11 cellular contexts compared by ENCODE assay signal in genomic region chr19:45527731-45528130, GRCh38. TPM values are rescaled to one million over a fixed set of nuclear protein-coding genes. Genes with fewer than 3 reads are reported as not detected.
DNase-seq lines count a peak whose midpoint lies in the region; ATAC-seq and TF ChIP-seq lines count a peak whose summit lies in the region.
"Had no signal": no experiment of that assay in that cellular context is flagged by ENCODE, and none has a peak within 500 bp of the region (broad histone marks: within the 10 kb centered on the region; RNA-seq: fewer than 3 reads in every experiment).

No MANE protein-coding gene starts in this region.

- H3K4me1 ChIP-seq in HEK293 (ENCODE audit: control insufficient read depth, insufficient read depth, low read length) (no peaks in the 10 kb centered on the region), body of pancreas (peaks cover 45% of the 10 kb centered on the region), trophoblast cell (ENCODE audit: control insufficient read depth in 1 of 2, insufficient read depth in 2 of 2, low read length in 2 of 2) (peaks cover 5 to 18% of the 10 kb centered on the region in 2 experiments), GM23248 (ENCODE audit: insufficient read depth) (peaks cover 13% of the 10 kb centered on the region; the same call in 1 of the 2 replicates)

- no peaks in the 10 kb centered on the region for H3K9me2 ChIP-seq in GM23248 (ENCODE audit: insufficient read depth)

- no peak overlapping the region for H3K4me3 ChIP-seq in HEK293 (ENCODE audit: low read depth, low read length)
- H3K4me3 ChIP-seq in body of pancreas = no peak overlapping the region
- peak overlapping the region; percentile 61; the same call in 1 of the 2 replicates for H3K4me3 ChIP-seq in iPS-18c (ENCODE audit: insufficient read depth, low read depth, low read length)
- H3K4me3 ChIP-seq in trophoblast cell (ENCODE audit: low read depth, low read length) = no peak overlapping the region
- H3K4me3 ChIP-seq in GM23248 = no peak overlapping the region

- no peak overlapping the region for H4K91ac ChIP-seq in trophoblast cell (ENCODE audit: low read depth, low read length)

- peaks cover 23% of the 10 kb centered on the region for H3F3A ChIP-seq in GM23248 (ENCODE audit: insufficient read depth)

- TF ChIP-seq POLR2A in body of pancreas (IDR thresholded peaks at IDR 0.05) = no peak

- H3K14ac ChIP-seq in trophoblast cell (ENCODE audit: low read length) = peak overlapping the region; percentile 57

- no peak overlapping the region for H3K9ac ChIP-seq in trophoblast cell (ENCODE audit: low read length)
- no peak overlapping the region for H3K9ac ChIP-seq in GM23248

- H3K18ac ChIP-seq in trophoblast cell (ENCODE audit: low read length) = peak overlapping the region; percentile 1

- peak overlapping the region; percentile 31 for H2BK5ac ChIP-seq in trophoblast cell (ENCODE audit: low read depth, low read length, poor library complexity)

- CTCF ChIA-PET in HEK293 (lab: Yijun Ruan, JAX) = interaction anchor here (0.5 to 7.6 kb wide), 6 partner anchors 28 to 123 kb away, joined by 3 to 40 read pairs (median 4); no protein-coding TSS in a partner anchor

- H3K27me3 ChIP-seq in body of pancreas (no peaks in the 10 kb centered on the region), trophoblast cell (ENCODE audit: insufficient read depth, low read length) (no peaks in the 10 kb centered on the region), GM23248 (replicated peaks; ENCODE audit: insufficient read depth) (no peaks in the 10 kb centered on the region)

- H3K79me2 ChIP-seq in trophoblast cell (ENCODE audit: control insufficient read depth, insufficient read depth, low read length, poor library complexity) (no peaks in the 10 kb centered on the region), GM23248 (ENCODE audit: insufficient read depth) (peaks cover 11% of the 10 kb centered on the region; the same call in 1 of the 2 replicates)

- in situ Hi-C loops in GM23248 (cut with MboI) = no loop called here

- H3K4me2 ChIP-seq in trophoblast cell (ENCODE audit: low read length) (peak overlapping the region; percentile 69), GM23248 (ENCODE audit: unreplicated experiment) (no peak overlapping the region)

- H2AFZ ChIP-seq in trophoblast cell (ENCODE audit: insufficient read depth, low read length, poor library complexity) (no peak overlapping the region), GM23248 (no peak overlapping the region)

- H4K20me1 ChIP-seq in GM23248 (ENCODE audit: insufficient read depth) = no peaks in the 10 kb centered on the region; the same call in 1 of the 2 replicates

- no peak overlapping the region for H2AK5ac ChIP-seq in trophoblast cell (ENCODE audit: low read length)

- no peak overlapping the region for H3K4ac ChIP-seq in trophoblast cell (ENCODE audit: low read depth, low read length)

- H3K79me1 ChIP-seq in trophoblast cell (ENCODE audit: low read length) = peaks cover 3% of the 10 kb centered on the region

- intact Hi-C loops in body of pancreas (cut with DNase I) = loop anchor here (10.0 kb wide), 1 partner anchor 117 kb away; no protein-coding TSS in a partner anchor

- H3K36me3 ChIP-seq in HEK293 (ENCODE audit: control insufficient read depth in 2 of 2, insufficient read depth in 1 of 2, low read length in 2 of 2) (peaks cover 14 to 34% of the 10 kb centered on the region in 2 experiments; a peak in 2 of 3 replicates), body of pancreas (replicated peaks in 1 of 2; ENCODE audit: insufficient read depth in 1 of 2, low read depth in 2 of 2) (no peaks in the 10 kb centered on the region), trophoblast cell (ENCODE audit: control insufficient read depth in 1 of 2, insufficient read depth in 2 of 2, low read length in 2 of 2) (peaks cover 44% of the 10 kb centered on the region in 2 experiments), GM23248 (ENCODE audit: low read depth) (peaks cover 43% of the 10 kb centered on the region)

- DNase-seq in body of pancreas (no peak), trophoblast cell (no peak), COLO668 (lab: John Stamatoyannopoulos, UW; ENCODE audit: unreplicated experiment) (no peak), hippocampal formation (lab: John Stamatoyannopoulos, UW) (no peak), GM23248 (no peak)
- DNase-seq: amniotic stem cell, NCI-H1092, Right ventricle myocardium superior had no signal

- WGBS in body of pancreas, 2 donors = 78 to 82% methylated on average over 15 of the region's 15 CpGs
- no CpG with 5 or more reads among the region's 15 CpGs for WGBS in trophoblast cell (ENCODE audit: extremely low coverage, insufficient coverage, insufficient read length)
- WGBS in GM23248 (ENCODE audit: low coverage in 1 of 2, low lambda C conversion rate in 2 of 2, missing lambda C conversion rate in 2 of 2), 2 experiments = 82 to 85% methylated on average over 15 of the region's 15 CpGs

- TF ChIP-seq CTCF in HEK293 (tag by site-specific recombination; IDR thresholded peaks at IDR 0.05) = no peak
- TF ChIP-seq CTCF in body of pancreas (IDR thresholded peaks at IDR 0.05) = no peak

- no peak overlapping the region for H3K27ac ChIP-seq in HEK293 (ENCODE audit: extremely low read depth, low read depth, low read length)
- peak overlapping the region in 3 of 4 donors; percentile 57 to 69 (median 68) for H3K27ac ChIP-seq in body of pancreas
- peak overlapping the region; percentile 22 for H3K27ac ChIP-seq in trophoblast cell (ENCODE audit: low read depth, low read length)
- H3K27ac ChIP-seq in GM23248 = no peak overlapping the region

- no peak for ATAC-seq in body of pancreas
- no peak for ATAC-seq in HG03439 (IDR thresholded peaks at IDR 0.05; ENCODE audit: unreplicated experiment)

- H4K12ac ChIP-seq in trophoblast cell (ENCODE audit: low read depth, low read length) = peak overlapping the region; percentile 4

- H4K8ac ChIP-seq in trophoblast cell (ENCODE audit: low read depth, low read length) = peak overlapping the region; percentile 5

- H3K9me3 ChIP-seq in HEK293 (ENCODE audit: control insufficient read depth, insufficient read depth, low read depth, low read length) (no peaks in the 10 kb centered on the region), body of pancreas (no peaks in the 10 kb centered on the region), iPS-18c (ENCODE audit: control insufficient read depth, insufficient read depth, low read length) (no peaks in the 10 kb centered on the region), trophoblast cell (ENCODE audit: insufficient read depth, low read depth, low read length) (peaks cover 4% of the 10 kb centered on the region), GM23248 (ENCODE audit: low read depth) (no peaks in the 10 kb centered on the region)

- POLR2A ChIA-PET in HEK293 (lab: Yijun Ruan, JAX) = interaction anchor here (0.7 kb wide), 1 partner anchor 638 kb away, joined by 3 read pairs; no protein-coding TSS in a partner anchor

- no peak overlapping the region for H2BK12ac ChIP-seq in trophoblast cell (ENCODE audit: low read length)

- no peak overlapping the region for H3K23ac ChIP-seq in trophoblast cell (ENCODE audit: low read length)

- H2BK120ac ChIP-seq in trophoblast cell (ENCODE audit: insufficient read depth, low read length, poor library complexity) = no peak overlapping the region

TF ChIP-seq in HEK293, 187 proteins besides CTCF, POLR2A, EP300 and RAD21:
- TF ChIP-seq ZBTB48 (tag by site-specific recombination; IDR thresholded peaks at IDR 0.05) = 0 out of 2 replicates have a peak, but pooled peaks have one; percentile 10
- TF ChIP-seq ZNF645 (tag by site-specific recombination; IDR thresholded peaks at IDR 0.05) = no peak

RNA-seq across cellular contexts. Expression of gene VASP, which starts 20.5 kb away (rescaled TPM):
- 10 to 100 TPM; 27.0 to 29.7 TPM for total RNA-seq in body of pancreas
- polyA plus RNA-seq in trophoblast cell (2013) = 229 and 249 TPM in 2 replicates
- 108 and 135 TPM in 2 replicates for total RNA-seq in GM23248 (2014; rRNA removed; shearing (Covaris generic))
- 31.9 and 32.6 TPM in 2 replicates for polyA plus RNA-seq in GM23248 (2016; fragmentation: Nextera tagmentation; extraction: Ambion mirVana)

RNA-seq across cellular contexts. Expression of gene PPM1N, which starts 29.5 kb away (rescaled TPM):
- total RNA-seq in body of pancreas = not detected
- polyA plus RNA-seq in trophoblast cell (2013) = 32.0 and 34.1 TPM in 2 replicates
- total RNA-seq in GM23248 (2014; rRNA removed; shearing (Covaris generic)) = 0.32 TPM in 1 of 2 replicates, not detected in the other
- polyA plus RNA-seq in GM23248 (2016; fragmentation: Nextera tagmentation; extraction: Ambion mirVana) = 0.33 and 0.63 TPM in 2 replicates

RNA-seq across cellular contexts. Expression of gene RTN2, which starts 30.9 kb away (rescaled TPM):
- 1 to 10 TPM; 2.9 to 5.6 TPM for total RNA-seq in body of pancreas
- polyA plus RNA-seq in trophoblast cell (2013) = 68.7 and 72.2 TPM in 2 replicates
- total RNA-seq in GM23248 (2014; rRNA removed; shearing (Covaris generic)) = 14.8 and 19.6 TPM in 2 replicates
- 7.8 and 8.2 TPM in 2 replicates for polyA plus RNA-seq in GM23248 (2016; fragmentation: Nextera tagmentation; extraction: Ambion mirVana)

RNA-seq across cellular contexts. Expression of gene OPA3, which starts 56.9 kb away (rescaled TPM):
- 10 to 100 TPM in 1 of 2 donors, 1 to 10 TPM in 1; 4.2 to 22.7 TPM for total RNA-seq in body of pancreas
- 8.4 and 8.8 TPM in 2 replicates for polyA plus RNA-seq in trophoblast cell (2013)
- 5.3 and 10.6 TPM in 2 replicates for total RNA-seq in GM23248 (2014; rRNA removed; shearing (Covaris generic))
- polyA plus RNA-seq in GM23248 (2016; fragmentation: Nextera tagmentation; extraction: Ambion mirVana) = 11.8 and 11.9 TPM in 2 replicates

RNA-seq across cellular contexts. Expression of gene FOSB, which starts 59.9 kb away (rescaled TPM):
- 10 to 100 TPM in 1 of 2 donors, 1 to 10 TPM in 1; 4.2 to 84.7 TPM for total RNA-seq in body of pancreas
- polyA plus RNA-seq in trophoblast cell (2013) = 37.2 and 40.1 TPM in 2 replicates
- 11.9 and 16.1 TPM in 2 replicates for total RNA-seq in GM23248 (2014; rRNA removed; shearing (Covaris generic))
- 4.8 and 8.3 TPM in 2 replicates for polyA plus RNA-seq in GM23248 (2016; fragmentation: Nextera tagmentation; extraction: Ambion mirVana)

Comparison
In these comparisons a context has a peak if more than half of its experiments do, and no peak if none do; other contexts are left out.
1. H3K27ac ChIP-seq: peak in body of pancreas (3 of 4) and trophoblast cell (single experiment); none in HEK293 (single experiment) and GM23248 (single experiment).